ENCODE assay signal across 8 cellular contexts in the genomic region with DNA sequence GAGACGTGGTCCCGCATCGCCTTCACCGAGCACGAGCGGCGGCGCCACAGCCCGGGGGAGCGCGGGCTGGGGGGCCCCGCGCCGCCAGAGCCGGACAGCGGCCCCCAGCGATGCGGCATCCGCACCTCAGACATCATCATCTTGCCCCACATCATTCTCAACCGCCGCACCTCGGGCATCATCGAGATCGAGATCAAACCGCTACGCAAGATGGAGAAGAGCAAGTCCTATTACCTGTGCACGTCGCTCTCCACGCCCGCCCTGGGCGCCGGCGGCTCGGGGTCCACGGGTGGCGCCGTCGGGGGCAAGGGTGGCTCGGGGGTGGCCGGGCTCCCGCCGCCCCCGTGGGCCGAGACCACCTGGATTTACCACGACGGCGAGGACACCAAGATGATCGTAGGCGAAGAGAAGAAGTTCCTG. TPM values are rescaled to one million over a fixed set of nuclear protein-coding genes. Genes with fewer than 3 reads are reported as not detected.
DNase-seq lines count a peak whose midpoint lies in the region; ATAC-seq, FAIRE-seq and TF ChIP-seq lines count a peak whose summit lies in the region.

No MANE protein-coding gene starts in this region.

- peak overlapping the region; percentile 87 for H3K4me2 ChIP-seq in K562 (ENCODE audit: insufficient read depth, low read length)

- POLR2A ChIA-PET in A673 (lab: Charles Lee; ENCODE audit: low non-redundant PET) (no interaction called here), RWPE1 (lab: Yijun Ruan, JAX; ENCODE audit: low non-redundant PET) (interaction anchor here (0.6 kb wide), 1 partner anchor 84 kb away, joined by 4 read pairs; no protein-coding TSS in a partner anchor), K562 (lab: Yijun Ruan, JAX) (interaction anchor here (0.7 to 1.5 kb wide), 5 partner anchors 17 to 294 kb away, joined by 3 to 5 read pairs (median 4); no protein-coding TSS in a partner anchor)

- intact Hi-C loops in A673 (cut with micrococcal nuclease; ENCODE audit: unreplicated experiment) = loop anchor here (1.0 to 5.0 kb wide), 2 partner anchors 325 to 563 kb away; no protein-coding TSS in a partner anchor
- intact Hi-C loops in K562 (cut with micrococcal nuclease) = loop anchor here (1.0 to 10.0 kb wide), 5 partner anchors 43 to 566 kb away; a partner anchor contains a TSS

- H2AFZ ChIP-seq in K562 (ENCODE audit: low read depth, low read length) = peak overlapping the region; percentile 97

- CTCF ChIA-PET in A673 (lab: Charles Lee) (interaction anchor here (1.5 kb wide), 1 partner anchor 326 kb away, joined by 22 read pairs; no protein-coding TSS in a partner anchor), RWPE1 (lab: Yijun Ruan, JAX) (interaction anchor here (0.7 to 2.7 kb wide), 3 partner anchors 149 to 323 kb away, joined by 4 to 86 read pairs (median 5); no protein-coding TSS in a partner anchor), K562 (lab: Yijun Ruan, JAX; ENCODE audit: low intra/inter-chr PET ratio) (interaction anchor here (3.7 kb wide), 1 partner anchor 150 kb away, joined by 61 read pairs; no protein-coding TSS in a partner anchor)

- no peaks in the 10 kb centered on the region for H4K20me1 ChIP-seq in K562 (replicated peaks; ENCODE audit: control insufficient read depth, insufficient read depth, low read length)

- in situ Hi-C loops in K562 (cut with MboI) = loop anchor here (5.0 kb wide), 3 partner anchors 82 to 323 kb away; a partner anchor contains a TSS

- no peak for TF ChIP-seq POLR2A in K562 (conservative IDR thresholded peaks at IDR 0.05)

- ATAC-seq in GM18868 (IDR thresholded peaks at IDR 0.05; ENCODE audit: unreplicated experiment) = peak; percentile 2
- no peak for ATAC-seq in K562
- no peak for ATAC-seq in stimulated activated naive CD8-positive, alpha-beta T cell treated with anti-CD3 and anti-CD28 coated beads, Interleukin-15, Interleukin-2, amounts not matched to agents 100 U/mL and 50 U/mL, for 24 hours
- no peak for ATAC-seq in HG03039 (IDR thresholded peaks at IDR 0.05; ENCODE audit: unreplicated experiment)

- peaks cover 19% of the 10 kb centered on the region for H3K4me1 ChIP-seq in A673 (ENCODE audit: insufficient read depth, low read length, poor library complexity, severe bottlenecking)
- peaks cover 1 to 26% of the 10 kb centered on the region in 2 experiments; a peak in 4 of 5 replicates for H3K4me1 ChIP-seq in K562 (replicated peaks in 1 of 2; ENCODE audit: control insufficient read depth in 2 of 2, insufficient read depth in 2 of 2, low read length in 2 of 2)
- peaks cover 9 to 52% (median 41%) of the 10 kb centered on the region in 4 donors for H3K4me1 ChIP-seq in liver (ENCODE audit: control insufficient read depth in 4 of 4, insufficient read depth in 4 of 4, low read length in 3 of 4)

- DNase-seq in A673 (ENCODE audit: low spot score) (peak; percentile 22), RWPE1 (ENCODE audit: low spot score) (peak; percentile 28), K562 (ENCODE audit: extremely low read depth in 1 of 4, low spot score in 3 of 4) (peak; percentile 19 to 35 (median 30)), mesenteric fat pad (ENCODE audit: low spot score) (no peak)
- peak; percentile 51 for DNase-seq in stimulated activated naive CD8-positive, alpha-beta T cell treated with anti-CD3 and anti-CD28 coated beads, Interleukin-15, Interleukin-2, amounts not matched to agents 100 U/mL and 50 U/mL, for 24 hours

- FAIRE-seq in K562 (lab: Jason Lieb, UNC) = no peak

- no peak for TF ChIP-seq CTCF in A673 (conservative IDR thresholded peaks at IDR 0.05; ENCODE audit: low read depth, low read length)
- peak; percentile 14; the same call in 1 of the 2 replicates for TF ChIP-seq CTCF in RWPE1 (conservative IDR thresholded peaks at IDR 0.05; ENCODE audit: low read depth)
- TF ChIP-seq CTCF in K562 (IDR thresholded peaks at IDR 0.05 in 2 of 3, conservative IDR thresholded peaks at IDR 0.05 in 1 of 3; ENCODE audit: insufficient read depth in 2 of 3, low read depth in 1 of 3, low read length in 3 of 3) = peak in 1 of 3 experiments; percentile 14; a peak in 1 of 6 replicates
- no peak for TF ChIP-seq CTCF in liver (IDR thresholded peaks at IDR 0.05; ENCODE audit: low read depth, low read length, missing input control)

- WGBS in K562 (ENCODE audit: insufficient coverage, low coverage, missing lambda C conversion rate) = 3% methylated on average over 19 of the region's 49 CpGs
- WGBS in liver = under 1% methylated on average over 49 of the region's 49 CpGs

- no peaks in the 10 kb centered on the region for H3K9me1 ChIP-seq in K562 (ENCODE audit: control insufficient read depth, insufficient read depth, low read length)

- H3K27me3 ChIP-seq in A673 (replicated peaks; ENCODE audit: insufficient read depth, low read depth, low read length, poor library complexity) = no peaks in the 10 kb centered on the region
- no peaks in the 10 kb centered on the region for H3K27me3 ChIP-seq in K562 (ENCODE audit: control insufficient read depth in 2 of 2, insufficient read depth in 2 of 2, low read length in 2 of 2)
- no peaks in the 10 kb centered on the region for H3K27me3 ChIP-seq in liver (ENCODE audit: control insufficient read depth in 4 of 4, insufficient read depth in 4 of 4, low read length in 3 of 4)

- TF ChIP-seq RAD21 in K562 (CRISPR knock-in tag; conservative IDR thresholded peaks at IDR 0.05 in 1 of 2, IDR thresholded peaks at IDR 0.05 in 1 of 2) (no peak), liver (IDR thresholded peaks at IDR 0.05) (no peak)

- BruUV-seq in A673 (replicated peaks; lab: Mats Ljungman, UMichigan) (no TSS peak), K562 (replicated peaks; lab: Mats Ljungman, UMichigan) (no TSS peak)

- peak overlapping the region; percentile 98 for H3K4me3 ChIP-seq in A673 (ENCODE audit: low read depth, low read length, poor library complexity, severe bottlenecking)
- peak overlapping the region; percentile 87 for H3K4me3 ChIP-seq in K562
- H3K4me3 ChIP-seq in liver (ENCODE audit: low read depth in 1 of 3, low read length in 3 of 3) = peak overlapping the region; percentile 83 to 99 (median 90)

- H3K79me2 ChIP-seq in K562 (ENCODE audit: control insufficient read depth, insufficient read depth, low read length) = peaks cover 32% of the 10 kb centered on the region

- TF ChIP-seq EP300 in K562 (IDR thresholded peaks at IDR 0.05; ENCODE audit: low read length) = no peak

- H3K36me3 ChIP-seq in A673 (ENCODE audit: insufficient read depth, low read length, poor library complexity, severe bottlenecking) (no peaks in the 10 kb centered on the region), K562 (ENCODE audit: control insufficient read depth, insufficient read depth, low read length) (no peaks in the 10 kb centered on the region), liver (ENCODE audit: control insufficient read depth in 4 of 4, insufficient read depth in 3 of 4, low read depth in 1 of 4, low read length in 3 of 4) (no peaks in the 10 kb centered on the region)

- peak overlapping the region; percentile 70 for H3K27ac ChIP-seq in A673 (ENCODE audit: low read depth, low read length, poor library complexity, severe bottlenecking)
- peak overlapping the region; percentile 88 for H3K27ac ChIP-seq in RWPE1
- H3K27ac ChIP-seq in K562 (ENCODE audit: extremely low read depth, low read depth, low read length) = peak overlapping the region; percentile 79; the same call in 2 of the 3 replicates
- H3K27ac ChIP-seq in liver (ENCODE audit: low read depth in 1 of 2, low read length in 2 of 2) = peak overlapping the region; percentile 69 to 87

- H3K9me3 ChIP-seq in A673 (ENCODE audit: low read depth, low read length, poor library complexity, severe bottlenecking) = no peaks in the 10 kb centered on the region
- H3K9me3 ChIP-seq in K562 (replicated peaks; ENCODE audit: control insufficient read depth, insufficient read depth, low read depth, low read length) = no peaks in the 10 kb centered on the region
- no peaks in the 10 kb centered on the region for H3K9me3 ChIP-seq in liver (ENCODE audit: control insufficient read depth in 4 of 4, low read length in 3 of 4)

- H3K9ac ChIP-seq in K562 (ENCODE audit: insufficient read depth in 1 of 2, low read depth in 2 of 2, low read length in 2 of 2) (peak overlapping the region; percentile 71 to 98), liver (ENCODE audit: low read depth in 1 of 2, low read length in 2 of 2) (peak overlapping the region in 1 of 2 donors; percentile 49)

RNA-seq across cellular contexts. Expression of a gene that starts 0.7 kb away (rescaled TPM):
- total RNA-seq in A673 (2021) (4.8 and 5.6 TPM in 2 replicates), K562 (2014; rRNA removed) (4.0 and 5.9 TPM in 2 replicates), K562 (2014; rRNA removed; fragmentation: Illumina TruSeq; extraction: Trizol) (1.2 and 1.4 TPM in 2 replicates), K562 (2015; rRNA removed; fragmentation: Illumina TruSeq; extraction: Trizol) (1.2 and 1.5 TPM in 2 replicates), K562 (2021) (5.0 and 5.7 TPM in 2 replicates), liver (10 to 100 TPM; 10.2 to 10.8 TPM), mesenteric fat pad (3.1 TPM)
- total RNA-seq in K562 (2011; cell fraction: chromatin; rRNA removed; ENCODE audit: low replicate concordance) = 12.8 and 21.8 TPM in 2 replicates
- 8.7 and 9.2 TPM in 2 replicates for total RNA-seq in K562 (2011; cell fraction: nucleolus; rRNA removed)
- 8.9 and 12.8 TPM in 2 replicates for total RNA-seq in K562 (2011; cell fraction: nucleoplasm; rRNA removed)
- polyA plus RNA-seq in K562 (2011; rRNA removed) (1.3 and 1.7 TPM in 2 replicates), K562 (2014; fragmentation: Illumina TruSeq; extraction: Trizol) (2.1 and 2.7 TPM in 2 replicates), K562 (2014; fragmentation: Nextera tagmentation; extraction: Ambion mirVana) (under 1 TPM; 0.21 to 0.23 TPM), K562 (2014; rRNA removed) (0.93 and 2.2 TPM in 2 replicates), liver (1 to 10 TPM; 2.0 to 3.7 TPM)
- polyA plus RNA-seq in K562 (2011; cell fraction: cytosol; rRNA removed) = 1.2 and 2.0 TPM in 2 replicates
- 2.6 and 5.1 TPM in 2 replicates for polyA plus RNA-seq in K562 (2011; cell fraction: nucleus; rRNA removed)
- 4.0 and 4.6 TPM in 2 replicates for polyA plus RNA-seq in K562 (2012)
- polyA minus RNA-seq in K562 (2011; rRNA and poly(A)+ RNA removed) = 2.2 and 2.8 TPM in 2 replicates
- polyA minus RNA-seq in K562 (2011; cell fraction: cytosol; rRNA and poly(A)+ RNA removed) = 1.9 and 2.9 TPM in 2 replicates
- polyA minus RNA-seq in K562 (2011; cell fraction: nucleus; rRNA and poly(A)+ RNA removed) = 2.6 and 4.9 TPM in 2 replicates

RNA-seq across cellular contexts. Expression of a gene that starts 49.6 kb away (rescaled TPM):
- total RNA-seq in A673 (2021) (4.8 and 5.2 TPM in 2 replicates), K562 (2014; rRNA removed) (not detected in 2 replicates), K562 (2014; rRNA removed; fragmentation: Illumina TruSeq; extraction: Trizol) (0.33 and 0.41 TPM in 2 replicates), K562 (2015; rRNA removed; fragmentation: Illumina TruSeq; extraction: Trizol) (0.30 TPM in 1 of 2 replicates, not detected in the other), K562 (2021) (0.25 and 0.29 TPM in 2 replicates), liver (10 to 100 TPM; 18.8 to 38.1 TPM), mesenteric fat pad (2.1 TPM)
- 0.39 and 1.4 TPM in 2 replicates for total RNA-seq in K562 (2011; cell fraction: chromatin; rRNA removed; ENCODE audit: low replicate concordance)
- total RNA-seq in K562 (2011; cell fraction: nucleolus; rRNA removed) = 0.39 and 0.50 TPM in 2 replicates
- 0.38 and 0.88 TPM in 2 replicates for total RNA-seq in K562 (2011; cell fraction: nucleoplasm; rRNA removed)
- polyA plus RNA-seq in K562 (2011; rRNA removed) (0.07 TPM in 1 of 2 replicates, not detected in the other), K562 (2014; fragmentation: Illumina TruSeq; extraction: Trizol) (0.19 TPM in 1 of 2 replicates, not detected in the other), K562 (2014; fragmentation: Nextera tagmentation; extraction: Ambion mirVana) (under 1 TPM; 0.04 to 0.14 TPM), K562 (2014; rRNA removed) (0.24 and 0.58 TPM in 2 replicates), liver (10 to 100 TPM; 13.4 to 13.6 TPM)
- 0.04 TPM in 1 of 2 replicates, not detected in the other for polyA plus RNA-seq in K562 (2011; cell fraction: cytosol; rRNA removed)
- 0.06 and 0.15 TPM in 2 replicates for polyA plus RNA-seq in K562 (2011; cell fraction: nucleus; rRNA removed)
- 0.29 TPM in 1 of 2 replicates, not detected in the other for polyA plus RNA-seq in K562 (2012)
- polyA minus RNA-seq in K562 (2011; rRNA and poly(A)+ RNA removed) = 0.51 TPM in 1 of 2 replicates, not detected in the other
- not detected in 2 replicates for polyA minus RNA-seq in K562 (2011; cell fraction: cytosol; rRNA and poly(A)+ RNA removed)
- polyA minus RNA-seq in K562 (2011; cell fraction: nucleus; rRNA and poly(A)+ RNA removed) = 0.13 and 0.33 TPM in 2 replicates
